ENCODE assay signal across 8 cellular contexts in the genomic region with DNA sequence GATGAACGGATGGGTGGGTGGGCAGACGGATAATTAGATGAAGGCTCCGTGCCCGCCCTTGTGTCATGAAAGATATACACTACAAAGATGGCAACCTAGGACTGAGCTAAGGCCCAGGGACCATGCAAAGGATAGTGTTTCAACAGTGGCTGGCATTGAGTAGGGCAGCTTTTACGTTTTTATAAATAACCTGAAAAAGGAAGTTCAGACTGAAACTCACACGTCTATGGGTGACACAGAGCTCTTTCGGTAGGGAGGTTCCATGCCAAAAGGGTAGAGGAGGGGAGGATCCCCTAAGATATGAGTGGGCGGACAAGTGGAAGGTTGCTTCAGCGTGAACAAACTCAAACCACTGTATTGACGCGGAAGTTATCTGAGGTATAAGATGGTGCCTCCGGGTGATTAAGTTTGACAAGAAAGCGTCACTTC.
DNase-seq lines count a peak whose midpoint lies in the region; ATAC-seq and TF ChIP-seq lines count a peak whose summit lies in the region.

No MANE protein-coding gene starts in this region.

- H3K27ac ChIP-seq in ovary: no peak overlapping the region

- intact Hi-C loops in Caco-2 (cut with micrococcal nuclease; ENCODE audit: unreplicated experiment): no loop called here
- intact Hi-C loops in ovary (cut with DNase I): no loop called here

- H3K4me1 Mint-ChIP-seq in T-helper 1 cell treated with Interleukin-12 subunit alpha and Interleukin-12 subunit beta and Interleukin-4 antibody, amounts not matched to agents 30 μg/mL and 1 μg/mL, for 36 hours (ENCODE audit: low read depth): peaks cover 30% of the 10 kb centered on the region
- H3K4me1 Mint-ChIP-seq in glutamatergic neuron (ENCODE audit: low read depth, unreplicated experiment): peaks cover 11% of the 10 kb centered on the region
- peaks cover 16% of the 10 kb centered on the region for H3K4me1 Mint-ChIP-seq in Caco-2 (ENCODE audit: low read depth, unreplicated experiment)

- ATAC-seq in GM18873 (IDR thresholded peaks at IDR 0.05; ENCODE audit: low FRiP score, unreplicated experiment) (peak; percentile 42), HG02970 (IDR thresholded peaks at IDR 0.05; ENCODE audit: low FRiP score, unreplicated experiment) (peak; percentile 72)

- WGBS in ovary, 3 donors: 70 to 84% (median 75%) methylated on average over 13 of the region's 13 CpGs

- H3K9me3 ChIP-seq in Caco-2 (no peaks in the 10 kb centered on the region), ovary (no peaks in the 10 kb centered on the region)

- TF ChIP-seq POLR2A in erythroblast (IDR thresholded peaks at IDR 0.05; ENCODE audit: low read length): no peak
- TF ChIP-seq POLR2A in ovary (IDR thresholded peaks at IDR 0.05): no peak

- H3K27me3 Mint-ChIP-seq in T-helper 1 cell treated with Interleukin-12 subunit alpha and Interleukin-12 subunit beta and Interleukin-4 antibody, amounts not matched to agents 30 μg/mL and 1 μg/mL, for 36 hours (ENCODE audit: low read depth): peaks cover 16% of the 10 kb centered on the region
- peaks cover 2% of the 10 kb centered on the region for H3K27me3 Mint-ChIP-seq in glutamatergic neuron (ENCODE audit: unreplicated experiment)
- no peaks in the 10 kb centered on the region for H3K27me3 Mint-ChIP-seq in Caco-2 (ENCODE audit: insufficient read depth, unreplicated experiment)

- H3K36me3 ChIP-seq in Caco-2 (ENCODE audit: control insufficient read depth, insufficient read depth, low read length) (no peaks in the 10 kb centered on the region), ovary (no peaks in the 10 kb centered on the region)

- peaks cover 5% of the 10 kb centered on the region; the same call in 1 of the 2 replicates for H3K4me1 ChIP-seq in Caco-2
- H3K4me1 ChIP-seq in ovary (ENCODE audit: insufficient read depth): no peaks in the 10 kb centered on the region

- no TSS peak for BruUV-seq in Caco-2 (replicated peaks; lab: Mats Ljungman, UMichigan)

- DNase-seq in erythroblast (lab: John Stamatoyannopoulos, UW) (peak; percentile 15 to 19), putamen (ENCODE audit: low spot score) (no peak), glutamatergic neuron (no peak), Caco-2 (no peak), ovary (no peak)

- H3K9me3 Mint-ChIP-seq in T-helper 1 cell treated with Interleukin-12 subunit alpha and Interleukin-12 subunit beta and Interleukin-4 antibody, amounts not matched to agents 30 μg/mL and 1 μg/mL, for 36 hours: no peaks in the 10 kb centered on the region
- H3K9me3 Mint-ChIP-seq in glutamatergic neuron (ENCODE audit: unreplicated experiment) (no peaks in the 10 kb centered on the region), Caco-2 (ENCODE audit: unreplicated experiment) (no peaks in the 10 kb centered on the region)

- H3K4me3 ChIP-seq in Caco-2 (ENCODE audit: low read depth, low read length) (no peak overlapping the region), ovary (no peak overlapping the region)

- H3K27me3 ChIP-seq in Caco-2 (replicated peaks; ENCODE audit: control insufficient read depth, insufficient read depth, low read length) (no peaks in the 10 kb centered on the region), ovary (no peaks in the 10 kb centered on the region)

- peak overlapping the region; percentile 21 for H3K4me3 Mint-ChIP-seq in T-helper 1 cell treated with Interleukin-12 subunit alpha and Interleukin-12 subunit beta and Interleukin-4 antibody, amounts not matched to agents 30 μg/mL and 1 μg/mL, for 36 hours
- H3K4me3 Mint-ChIP-seq in glutamatergic neuron (ENCODE audit: unreplicated experiment) (no peak overlapping the region), Caco-2 (ENCODE audit: unreplicated experiment) (no peak overlapping the region)

- TF ChIP-seq EP300 in ovary (IDR thresholded peaks at IDR 0.05): no peak

- no peak for TF ChIP-seq CTCF in glutamatergic neuron (IDR thresholded peaks at IDR 0.05; ENCODE audit: partially characterized antibody, unreplicated experiment)
- no peak for TF ChIP-seq CTCF in Caco-2 (IDR thresholded peaks at IDR 0.05; ENCODE audit: insufficient read depth in 1 of 2, low read depth in 1 of 2, low read length in 1 of 2, severe bottlenecking in 1 of 2, unreplicated experiment in 1 of 2)
- TF ChIP-seq CTCF in ovary (IDR thresholded peaks at IDR 0.05): no peak

- peaks cover 2% of the 10 kb centered on the region for H3K36me3 Mint-ChIP-seq in T-helper 1 cell treated with Interleukin-12 subunit alpha and Interleukin-12 subunit beta and Interleukin-4 antibody, amounts not matched to agents 30 μg/mL and 1 μg/mL, for 36 hours (ENCODE audit: low read depth)
- H3K36me3 Mint-ChIP-seq in glutamatergic neuron (ENCODE audit: unreplicated experiment): no peaks in the 10 kb centered on the region
- H3K36me3 Mint-ChIP-seq in Caco-2 (ENCODE audit: insufficient read depth, unreplicated experiment): no peaks in the 10 kb centered on the region

- peak overlapping the region; percentile 76 for H3K27ac Mint-ChIP-seq in T-helper 1 cell treated with Interleukin-12 subunit alpha and Interleukin-12 subunit beta and Interleukin-4 antibody, amounts not matched to agents 30 μg/mL and 1 μg/mL, for 36 hours
- no peak overlapping the region for H3K27ac Mint-ChIP-seq in glutamatergic neuron (ENCODE audit: unreplicated experiment)
- H3K27ac Mint-ChIP-seq in Caco-2 (ENCODE audit: unreplicated experiment): no peak overlapping the region

- POLR2A ChIA-PET in Caco-2 (lab: Charles Lee): no interaction called here

- CTCF ChIA-PET in Caco-2 (lab: Charles Lee): interaction anchor here (0.8 kb wide), 2 partner anchors 117 to 131 kb away, joined by 3 to 6 read pairs; no protein-coding TSS in a partner anchor

Comparison
In these comparisons a context has a peak if more than half of its experiments do, and no peak if none do; other contexts are left out.
1. DNase-seq: peak in erythroblast (2 of 2); none in putamen (single experiment), glutamatergic neuron (single experiment), Caco-2 (0 of 2) and ovary (0 of 5).